ENCODE assay signal across 24 cellular contexts in genomic region chr18:23879966-23880565, GRCh38.
DNase-seq lines count a peak whose midpoint lies in the region; ATAC-seq, FAIRE-seq and TF ChIP-seq lines count a peak whose summit lies in the region.
"Had no signal": no experiment of that assay in that cellular context is flagged by ENCODE, and none has a peak within 500 bp of the region (broad histone marks: within the 10 kb centered on the region; RNA-seq: fewer than 3 reads in every experiment).

No MANE protein-coding gene starts in this region.

- H3K4me1 ChIP-seq in mammary epithelial cell (ENCODE audit: insufficient read depth, low read length) = peaks cover 78% of the 10 kb centered on the region
- H3K4me1 ChIP-seq in foreskin keratinocyte = peaks cover 19% of the 10 kb centered on the region
- H3K4me1 ChIP-seq: Caco-2 had no signal

- H3K9ac ChIP-seq in mammary epithelial cell (ENCODE audit: insufficient read depth, low read length) = no peak overlapping the region
- H3K9ac ChIP-seq: BLaER1 treated with 17β-estradiol and CSF1 and Interleukin-3, amounts not matched to agents 10 nM and 100 nM had no signal

- H3K27me3 ChIP-seq in mammary epithelial cell (ENCODE audit: insufficient read depth, low read length) = no peaks in the 10 kb centered on the region
- no peaks in the 10 kb centered on the region for H3K27me3 ChIP-seq in bronchial epithelial cell (ENCODE audit: control insufficient read depth, insufficient read depth, low read length)
- no peaks in the 10 kb centered on the region for H3K27me3 ChIP-seq in foreskin keratinocyte
- H3K27me3 ChIP-seq: BLaER1 treated with 17β-estradiol and CSF1 and Interleukin-3, amounts not matched to agents 10 nM and 100 nM had no signal

- dilution Hi-C loops in mammary epithelial cell (cut with HindIII; ENCODE audit: low sequenced_read_pairs) = loop anchor here (10.0 kb wide), 1 partner anchor 55 kb away; no protein-coding TSS in a partner anchor

- H2AFZ ChIP-seq in mammary epithelial cell (ENCODE audit: low read depth, low read length) = no peak overlapping the region

- FAIRE-seq in bronchial epithelial cell (lab: Jason Lieb, UNC) = no peak
- FAIRE-seq: A549, D721Med, G401.6, GM12891, GM19239 had no signal

- H3K4me3 Mint-ChIP-seq in MCF 10A (ENCODE audit: unreplicated experiment) (no peak overlapping the region), T-helper 17 cell (no peak overlapping the region)
- H3K4me3 Mint-ChIP-seq in stimulated activated effector memory CD8-positive, alpha-beta T cell treated with anti-CD3 and anti-CD28 coated beads, Interleukin-12 subunit alpha, Interleukin-12 subunit beta, amount 100 ng/mL, for 72 hours = no peak overlapping the region
- H3K4me3 Mint-ChIP-seq in activated T-helper 17 cell treated with anti-CD3 and anti-CD28 coated beads, Interleukin-2, amount 50 U/mL, for 72 hours = no peak overlapping the region
- H3K4me3 Mint-ChIP-seq: B cell; CD4-positive, alpha-beta T cell; CD8-positive, alpha-beta T cell had no signal

- POLR2A ChIA-PET in MCF 10A (lab: Yijun Ruan, JAX) = interaction anchor here (2.2 to 10.1 kb wide), 2 partner anchors 42 to 53 kb away, joined by 8 to 110 read pairs; no protein-coding TSS in a partner anchor

- peak; percentile 53 for DNase-seq in mammary epithelial cell
- no peak for DNase-seq in MCF 10A (ENCODE audit: unreplicated experiment)
- DNase-seq in bronchial epithelial cell (ENCODE audit: low read depth) = peak; percentile 12
- peak; percentile 29 to 63 for DNase-seq in foreskin keratinocyte
- DNase-seq in stimulated activated effector memory CD8-positive, alpha-beta T cell treated with anti-CD3 and anti-CD28 coated beads, Interleukin-12 subunit alpha, Interleukin-12 subunit beta, amount 100 ng/mL, for 72 hours (ENCODE audit: low spot score in 2 of 2) = no peak
- DNase-seq in NCI-H2107 (lab: John Stamatoyannopoulos, UW) = no peak
- no peak for DNase-seq in T-helper 17 cell
- DNase-seq: AML-193; Caco-2; Calu3; CD4-positive, alpha-beta T cell; CD8-positive, alpha-beta T cell; DMS79 treated with DMSO at 0.1 percent for 48 hours; GF-D8 had no signal

- H3K36me3 Mint-ChIP-seq in MCF 10A (ENCODE audit: insufficient read depth, unreplicated experiment) (peaks cover 93% of the 10 kb centered on the region), T-helper 17 cell (ENCODE audit: low read depth) (peaks cover 9% of the 10 kb centered on the region)
- H3K36me3 Mint-ChIP-seq in stimulated activated effector memory CD8-positive, alpha-beta T cell treated with anti-CD3 and anti-CD28 coated beads, Interleukin-12 subunit alpha, Interleukin-12 subunit beta, amount 100 ng/mL, for 72 hours = no peaks in the 10 kb centered on the region
- no peaks in the 10 kb centered on the region for H3K36me3 Mint-ChIP-seq in activated T-helper 17 cell treated with anti-CD3 and anti-CD28 coated beads, Interleukin-2, amount 50 U/mL, for 72 hours (ENCODE audit: low read depth)
- H3K36me3 Mint-ChIP-seq: CD8-positive, alpha-beta T cell had no signal

- TF ChIP-seq CTCF in mammary epithelial cell (conservative IDR thresholded peaks at IDR 0.05 in 1 of 2, IDR thresholded peaks at IDR 0.05 in 1 of 2; ENCODE audit: extremely low read depth in 1 of 2, insufficient read depth in 1 of 2, low read depth in 1 of 2, low read length in 2 of 2) (no peak), MCF 10A (IDR thresholded peaks at IDR 0.05; ENCODE audit: unreplicated experiment) (no peak), bronchial epithelial cell (IDR thresholded peaks at IDR 0.05; ENCODE audit: insufficient read depth, low read length, severe bottlenecking) (no peak), foreskin keratinocyte (conservative IDR thresholded peaks at IDR 0.05) (no peak)

- no peak overlapping the region for H3K4me2 ChIP-seq in mammary epithelial cell (ENCODE audit: insufficient read depth, low read depth, low read length)
- H3K4me2 ChIP-seq: A549; BLaER1 treated with 17β-estradiol and CSF1 and Interleukin-3, amounts not matched to agents 10 nM and 100 nM had no signal

- BruUV-seq in mammary epithelial cell (replicated peaks; lab: Mats Ljungman, UMichigan) = no TSS peak
- BruUV-seq in MCF 10A (replicated peaks; lab: Mats Ljungman, UMichigan) = no TSS peak

- ATAC-seq in foreskin keratinocyte (no peak), T-helper 17 cell (no peak)
- ATAC-seq in stimulated activated effector memory CD8-positive, alpha-beta T cell treated with anti-CD3 and anti-CD28 coated beads, Interleukin-12 subunit alpha, Interleukin-12 subunit beta, amount 100 ng/mL, for 72 hours = no peak
- ATAC-seq in activated T-helper 17 cell treated with anti-CD3 and anti-CD28 coated beads, Interleukin-2, amount 50 U/mL, for 72 hours (replicated peaks) = no peak
- ATAC-seq: A549; CD8-positive, alpha-beta T cell had no signal

- no peak overlapping the region for H3K4me3 ChIP-seq in mammary epithelial cell (replicated peaks in 1 of 3; ENCODE audit: insufficient read depth in 1 of 3, low read depth in 2 of 3, low read length in 3 of 3)
- H3K4me3 ChIP-seq in bronchial epithelial cell (ENCODE audit: low read depth, low read length) = no peak overlapping the region
- H3K4me3 ChIP-seq: A549; BLaER1 treated with 17β-estradiol and CSF1 and Interleukin-3, amounts not matched to agents 10 nM and 100 nM had no signal

- peaks cover 47% of the 10 kb centered on the region for H3K36me3 ChIP-seq in mammary epithelial cell (ENCODE audit: insufficient read depth, low read length)
- H3K36me3 ChIP-seq in bronchial epithelial cell (ENCODE audit: control insufficient read depth, insufficient read depth, low read length) = peaks cover 10% of the 10 kb centered on the region

- intact Hi-C loops in mammary epithelial cell (cut with micrococcal nuclease) = loop anchor here (5.0 to 10.0 kb wide), 2 partner anchors 163 to 295 kb away; partner anchors contain the start of gene NPC1
- intact Hi-C loops in MCF 10A (cut with micrococcal nuclease) = no loop called here

- H4K20me1 ChIP-seq in mammary epithelial cell (ENCODE audit: insufficient read depth, low read length) = no peaks in the 10 kb centered on the region
- H4K20me1 ChIP-seq: BLaER1 treated with 17β-estradiol and CSF1 and Interleukin-3, amounts not matched to agents 10 nM and 100 nM had no signal

- H3K27ac Mint-ChIP-seq in MCF 10A (ENCODE audit: low read depth, unreplicated experiment) (no peak overlapping the region), T-helper 17 cell (no peak overlapping the region)
- peak overlapping the region; percentile 68 for H3K27ac Mint-ChIP-seq in stimulated activated effector memory CD8-positive, alpha-beta T cell treated with anti-CD3 and anti-CD28 coated beads, Interleukin-12 subunit alpha, Interleukin-12 subunit beta, amount 100 ng/mL, for 72 hours
- no peak overlapping the region for H3K27ac Mint-ChIP-seq in activated T-helper 17 cell treated with anti-CD3 and anti-CD28 coated beads, Interleukin-2, amount 50 U/mL, for 72 hours
- H3K27ac Mint-ChIP-seq: B cell; CD4-positive, alpha-beta T cell; CD8-positive, alpha-beta T cell had no signal

- H3K27ac ChIP-seq in mammary epithelial cell (ENCODE audit: insufficient read depth, low read depth, low read length) (no peak overlapping the region), foreskin keratinocyte (no peak overlapping the region)
- H3K27ac ChIP-seq: 22Rv1; A549; BLaER1 treated with 17β-estradiol and CSF1 and Interleukin-3, amounts not matched to agents 10 nM and 100 nM; C4-2B had no signal

- peaks cover 81% of the 10 kb centered on the region for H3K79me2 ChIP-seq in mammary epithelial cell (ENCODE audit: insufficient read depth, low read length)

- CTCF ChIA-PET in mammary epithelial cell (lab: Charles Lee; ENCODE audit: low non-redundant PET) = no interaction called here
- CTCF ChIA-PET in MCF 10A (lab: Yijun Ruan, JAX) = interaction anchor here (0.5 to 0.7 kb wide), 3 partner anchors 66 to 109 kb away, joined by 3 read pairs; no protein-coding TSS in a partner anchor

- 98% methylated on average over 6 of the region's 6 CpGs for WGBS in mammary epithelial cell (ENCODE audit: low coverage, missing lambda C conversion rate)

- H3K27me3 Mint-ChIP-seq in MCF 10A (ENCODE audit: insufficient read depth, unreplicated experiment) (no peaks in the 10 kb centered on the region), T-helper 17 cell (peaks cover 10% of the 10 kb centered on the region)
- H3K27me3 Mint-ChIP-seq in activated T-helper 17 cell treated with anti-CD3 and anti-CD28 coated beads, Interleukin-2, amount 50 U/mL, for 72 hours = no peaks in the 10 kb centered on the region
- H3K27me3 Mint-ChIP-seq: CD4-positive, alpha-beta T cell had no signal

- H3K4me1 Mint-ChIP-seq in MCF 10A (ENCODE audit: insufficient read depth, unreplicated experiment) = peaks cover 58% of the 10 kb centered on the region
- peaks cover 12% of the 10 kb centered on the region for H3K4me1 Mint-ChIP-seq in stimulated activated effector memory CD8-positive, alpha-beta T cell treated with anti-CD3 and anti-CD28 coated beads, Interleukin-12 subunit alpha, Interleukin-12 subunit beta, amount 100 ng/mL, for 72 hours
- no peaks in the 10 kb centered on the region for H3K4me1 Mint-ChIP-seq in activated T-helper 17 cell treated with anti-CD3 and anti-CD28 coated beads, Interleukin-2, amount 50 U/mL, for 72 hours
- H3K4me1 Mint-ChIP-seq in T-helper 17 cell = peaks cover 10% of the 10 kb centered on the region
- H3K4me1 Mint-ChIP-seq: B cell had no signal

- H3K9me3 ChIP-seq in mammary epithelial cell (replicated peaks; ENCODE audit: insufficient read depth, low read length) = no peaks in the 10 kb centered on the region
- H3K9me3 ChIP-seq in T-helper 17 cell (ENCODE audit: control insufficient read depth, low read length, poor library complexity, severe bottlenecking) = no peaks in the 10 kb centered on the region
- H3K9me3 ChIP-seq: A549, Caco-2 had no signal

- no peaks in the 10 kb centered on the region for H3K9me3 Mint-ChIP-seq in MCF 10A (ENCODE audit: unreplicated experiment)
- no peaks in the 10 kb centered on the region for H3K9me3 Mint-ChIP-seq in stimulated activated effector memory CD8-positive, alpha-beta T cell treated with anti-CD3 and anti-CD28 coated beads, Interleukin-12 subunit alpha, Interleukin-12 subunit beta, amount 100 ng/mL, for 72 hours
- no peaks in the 10 kb centered on the region for H3K9me3 Mint-ChIP-seq in activated T-helper 17 cell treated with anti-CD3 and anti-CD28 coated beads, Interleukin-2, amount 50 U/mL, for 72 hours
- H3K9me3 Mint-ChIP-seq: CD4-positive, alpha-beta T cell; CD8-positive, alpha-beta T cell had no signal

- in situ Hi-C loops in mammary epithelial cell (cut with MboI; ENCODE audit: low sequenced_read_pairs in 2 of 2) = loop anchor here in 1 of 2 donors (5.0 kb wide), 1 partner anchor 43 kb away; no protein-coding TSS in a partner anchor

Comparison
In these comparisons a context has a peak if more than half of its experiments do, and no peak if none do; other contexts are left out.
1. DNase-seq: peak in mammary epithelial cell (single experiment), bronchial epithelial cell (single experiment) and foreskin keratinocyte (2 of 2); none in MCF 10A (single experiment), stimulated activated effector memory CD8-positive, alpha-beta T cell treated with anti-CD3 and anti-CD28 coated beads, Interleukin-12 subunit alpha, Interleukin-12 subunit beta, amount 100 ng/mL, for 72 hours (0 of 2), NCI-H2107 (single experiment) and T-helper 17 cell (0 of 3).